In genomic region chr9:6214903-6215302, GRCh38 we compare ENCODE assay signal across 2 cellular contexts.
TF ChIP-seq lines count a peak whose summit lies in the region.

No MANE protein-coding gene starts in this region.

TF ChIP-seq in GM23338, 12 proteins besides CTCF, POLR2A, EP300 and RAD21:
- TF ChIP-seq ZNF462 (CRISPR knock-in tag; IDR thresholded peaks at IDR 0.05) = no peak
- no peak for TF ChIP-seq ZNF114 (CRISPR knock-in tag; IDR thresholded peaks at IDR 0.05)
- no peak for TF ChIP-seq ZNF331 (CRISPR knock-in tag; IDR thresholded peaks at IDR 0.05; ENCODE audit: low read depth)
- TF ChIP-seq REST (IDR thresholded peaks at IDR 0.05; ENCODE audit: unreplicated experiment) = no peak
- TF ChIP-seq EZH2 (IDR thresholded peaks at IDR 0.05; ENCODE audit: low read depth, unreplicated experiment) = no peak
- no peak for TF ChIP-seq JUNB (IDR thresholded peaks at IDR 0.05; ENCODE audit: unreplicated experiment)
- no peak for TF ChIP-seq POLR2AphosphoS5 (IDR thresholded peaks at IDR 0.05; ENCODE audit: low read depth)
- TF ChIP-seq EZH2phosphoT487 (IDR thresholded peaks at IDR 0.05; ENCODE audit: unreplicated experiment) = no peak
- no peak for TF ChIP-seq ETS1 (IDR thresholded peaks at IDR 0.05)
- TF ChIP-seq CREB1 (CRISPR knock-in tag; IDR thresholded peaks at IDR 0.05; ENCODE audit: low read depth) = no peak
- TF ChIP-seq STAT1 (IDR thresholded peaks at IDR 0.05; ENCODE audit: unreplicated experiment) = no peak
- TF ChIP-seq NANOG (IDR thresholded peaks at IDR 0.05; ENCODE audit: borderline replicate concordance) = no peak

TF ChIP-seq in WTC11, 78 proteins besides CTCF, POLR2A, EP300 and RAD21 (continued from another document):
- TF ChIP-seq AFF4 (CRISPR knock-in tag; IDR thresholded peaks at IDR 0.05; ENCODE audit: borderline replicate concordance) = no peak
- no peak for TF ChIP-seq PRDM15 (CRISPR knock-in tag; IDR thresholded peaks at IDR 0.05)
- TF ChIP-seq SOX15 (CRISPR knock-in tag; IDR thresholded peaks at IDR 0.05) = no peak
- no peak for TF ChIP-seq ZNF671 (CRISPR knock-in tag; IDR thresholded peaks at IDR 0.05)
- no peak for TF ChIP-seq GTF2I (CRISPR knock-in tag; conservative IDR thresholded peaks at IDR 0.05)
- no peak for TF ChIP-seq EMX1 (CRISPR knock-in tag; IDR thresholded peaks at IDR 0.05)
